8 cellular contexts compared by ENCODE assay signal in the genomic region with DNA sequence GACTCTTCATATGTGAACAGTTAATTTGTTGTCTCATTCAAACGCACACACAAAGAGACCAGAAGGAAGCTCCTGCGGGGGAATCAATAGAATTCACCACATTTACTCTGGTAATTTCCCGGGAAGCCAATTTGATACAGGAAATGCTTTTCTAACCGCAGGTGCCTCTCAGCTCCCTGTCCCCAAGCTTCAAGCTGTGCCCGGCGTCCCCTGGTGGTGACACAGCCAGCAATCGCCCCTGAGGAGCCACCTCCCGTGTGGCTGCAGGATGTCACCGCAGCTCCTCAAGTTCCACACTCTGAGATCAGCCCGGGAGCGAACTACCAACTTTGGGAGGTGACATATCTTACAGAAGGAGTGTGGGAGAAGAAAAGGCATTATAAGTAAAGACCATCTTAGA.
DNase-seq lines count a peak whose midpoint lies in the region; ATAC-seq and TF ChIP-seq lines count a peak whose summit lies in the region.
"Not testable (repeated sequence)": the region's sequence is repeated elsewhere in the genome, so short reads cannot be mapped to it uniquely, and the experiment has no call there.

No MANE protein-coding gene starts in this region.

- H3K4me2 ChIP-seq in OCI-LY3 (ENCODE audit: low read length) = not testable (repeated sequence)

- intact Hi-C loops in activated CD8-positive, alpha-beta T cell treated with anti-CD3 and anti-CD28 coated beads for 36 hours (cut with micrococcal nuclease); testis (cut with DNase I; ENCODE audit: low total_unique reads): not testable (repeated sequence)

- not testable (repeated sequence) for H3K27ac ChIP-seq in OCI-LY3 (ENCODE audit: low read length); testis

- H3K36me3 Mint-ChIP-seq in activated CD8-positive, alpha-beta T cell treated with anti-CD3 and anti-CD28 coated beads for 36 hours (ENCODE audit: low read depth) = not testable (repeated sequence)

- not testable (repeated sequence) for H3K27me3 Mint-ChIP-seq in activated CD8-positive, alpha-beta T cell treated with anti-CD3 and anti-CD28 coated beads for 36 hours

- H3K4me3 ChIP-seq in OCI-LY3 (ENCODE audit: low read length); testis: not testable (repeated sequence)

- CTCF ChIA-PET in activated CD8-positive, alpha-beta T cell treated with anti-CD3 and anti-CD28 coated beads for 36 hours (lab: Charles Lee) = not testable (repeated sequence)

- POLR2A ChIA-PET in activated CD8-positive, alpha-beta T cell treated with anti-CD3 and anti-CD28 coated beads for 36 hours (lab: Charles Lee) = not testable (repeated sequence)

- not testable (repeated sequence) for TF ChIP-seq POLR2A in testis (IDR thresholded peaks at IDR 0.05)

- H3K9me3 ChIP-seq in OCI-LY3 (ENCODE audit: insufficient read depth, low read length); testis: not testable (repeated sequence)

- WGBS in testis, 2 donors = 53 to 57% methylated on average over 3 to 11 of the region's 11 CpGs

- H3K9me3 Mint-ChIP-seq in activated CD8-positive, alpha-beta T cell treated with anti-CD3 and anti-CD28 coated beads for 36 hours = not testable (repeated sequence)

- not testable (repeated sequence) for H3K79me2 ChIP-seq in OCI-LY3 (ENCODE audit: low read length)

- H3K4me3 Mint-ChIP-seq in activated CD8-positive, alpha-beta T cell treated with anti-CD3 and anti-CD28 coated beads for 36 hours = not testable (repeated sequence)

- TF ChIP-seq CTCF in OCI-LY3 (IDR thresholded peaks at IDR 0.05; ENCODE audit: low read depth, low read length) = peak; percentile 17; the same call in 1 of the 2 replicates
- not testable (repeated sequence) for TF ChIP-seq CTCF in activated CD8-positive, alpha-beta T cell treated with anti-CD3 and anti-CD28 coated beads for 36 hours (IDR thresholded peaks at IDR 0.05); testis (IDR thresholded peaks at IDR 0.05)

- not testable (repeated sequence) for H3K27ac Mint-ChIP-seq in activated CD8-positive, alpha-beta T cell treated with anti-CD3 and anti-CD28 coated beads for 36 hours

- not testable (repeated sequence) for H3K4me1 Mint-ChIP-seq in activated CD8-positive, alpha-beta T cell treated with anti-CD3 and anti-CD28 coated beads for 36 hours (ENCODE audit: low read depth)

- H3K4me1 ChIP-seq in OCI-LY3 (ENCODE audit: low read length); testis: not testable (repeated sequence)

- ATAC-seq in GM19463 (IDR thresholded peaks at IDR 0.05; ENCODE audit: unreplicated experiment) (peak; percentile 57), HG03432 (IDR thresholded peaks at IDR 0.05; ENCODE audit: unreplicated experiment) (peak; percentile 72)
- ATAC-seq in activated CD8-positive, alpha-beta T cell treated with anti-CD3 and anti-CD28 coated beads for 36 hours = not testable (repeated sequence)

- H2AFZ ChIP-seq in OCI-LY3 (ENCODE audit: low read depth, low read length) = not testable (repeated sequence)

- H3K27me3 ChIP-seq in OCI-LY3 (ENCODE audit: low read depth, low read length); testis: not testable (repeated sequence)

- peak; percentile 47 for DNase-seq in DMS53 (lab: John Stamatoyannopoulos, UW)
- DNase-seq in NCI-H1694 treated with DMSO at 0.1 percent for 48 hours (lab: John Stamatoyannopoulos, UW) = peak; percentile 12
- DNase-seq in activated CD8-positive, alpha-beta T cell treated with anti-CD3 and anti-CD28 coated beads for 36 hours = peak; percentile 5
- peak; percentile 77 for DNase-seq in islet precursor cell
- peak; percentile 56 for DNase-seq in testis

- not testable (repeated sequence) for H4K20me1 ChIP-seq in OCI-LY3 (ENCODE audit: insufficient read depth, low read length)

- not testable (repeated sequence) for H3K36me3 ChIP-seq in OCI-LY3 (replicated peaks; ENCODE audit: low read depth, low read length); testis (ENCODE audit: low read depth, missing control alignments)

- not testable (repeated sequence) for H3K9ac ChIP-seq in OCI-LY3 (ENCODE audit: low read length)

Comparison
In these comparisons a context has a peak if more than half of its experiments do, and no peak if none do; other contexts are left out.
1. DNase-seq: peak in every context shown above with its lines; median percentile 77 in islet precursor cell; 56 in testis; 47 in DMS53; 12 in NCI-H1694 treated with DMSO at 0.1 percent for 48 hours; 5 in activated CD8-positive, alpha-beta T cell treated with anti-CD3 and anti-CD28 coated beads for 36 hours.